Comparison of ENCODE assay signal across 8 cellular contexts in genomic region chr12:6277982-6278438, GRCh38. TPM values are rescaled to one million over a fixed set of nuclear protein-coding genes. Genes with fewer than 3 reads are reported as not detected.
DNase-seq lines count a peak whose midpoint lies in the region; ATAC-seq and TF ChIP-seq lines count a peak whose summit lies in the region.

No MANE protein-coding gene starts in this region.

- no peak overlapping the region for H3K27ac Mint-ChIP-seq in CD8-positive, alpha-beta T cell
- H3K27ac Mint-ChIP-seq in GM23338, result no peak overlapping the region
- H3K27ac Mint-ChIP-seq in nephron, result peak overlapping the region; percentile 19 to 81 (median 52)

- no peaks in the 10 kb centered on the region for H4K20me1 ChIP-seq in GM23338 (replicated peaks; ENCODE audit: insufficient read depth)

- peak overlapping the region; percentile 50 for H3K4me3 ChIP-seq in CD8-positive, alpha-beta T cell (ENCODE audit: low read depth, low read length)
- H3K4me3 ChIP-seq in GM23338 (peak overlapping the region; percentile 57), SK-N-MC (peak overlapping the region; percentile 83), ectodermal cell (ENCODE audit: insufficient read depth, low read depth, low read length) (peak overlapping the region; percentile 49)

- 66 to 67% methylated on average over 15 of the region's 15 CpGs for WGBS in ectodermal cell, 2 experiments

- H3K4me1 ChIP-seq in CD8-positive, alpha-beta T cell (ENCODE audit: insufficient read depth, low read length), result peaks cover 6% of the 10 kb centered on the region
- H3K4me1 ChIP-seq in GM23338 (ENCODE audit: insufficient read depth), result peaks cover 42% of the 10 kb centered on the region
- H3K4me1 ChIP-seq in ectodermal cell (ENCODE audit: control insufficient read depth, insufficient read depth, low read length), result peaks cover 26% of the 10 kb centered on the region

- 0 out of 2 replicates have a peak, but pooled peaks cover 7% of the 10 kb centered on the region for H3F3A ChIP-seq in GM23338 (replicated peaks; ENCODE audit: low read depth)

- H3K27me3 ChIP-seq in CD8-positive, alpha-beta T cell (ENCODE audit: insufficient read depth, low read length), result no peaks in the 10 kb centered on the region
- H3K27me3 ChIP-seq in GM23338 (ENCODE audit: insufficient read depth), result no peaks in the 10 kb centered on the region
- H3K27me3 ChIP-seq in ectodermal cell (ENCODE audit: control insufficient read depth, insufficient read depth, low read length, poor library complexity, severe bottlenecking), result peaks cover 18% of the 10 kb centered on the region

- POLR2A ChIA-PET in CD8-positive, alpha-beta T cell (lab: Charles Lee), result no interaction called here

- H3K27ac ChIP-seq in CD8-positive, alpha-beta T cell (ENCODE audit: low read depth, low read length), result no peak overlapping the region
- H3K27ac ChIP-seq in GM23338 (ENCODE audit: low read depth) (no peak overlapping the region), SK-N-MC (no peak overlapping the region), ectodermal cell (ENCODE audit: insufficient read depth, low read depth, low read length, poor library complexity, severe bottlenecking) (no peak overlapping the region)

- no peaks in the 10 kb centered on the region for H3K9me3 Mint-ChIP-seq in CD8-positive, alpha-beta T cell
- no peaks in the 10 kb centered on the region for H3K9me3 Mint-ChIP-seq in GM23338
- H3K9me3 Mint-ChIP-seq in nephron, result no peaks in the 10 kb centered on the region

- no peaks in the 10 kb centered on the region for H3K9me2 ChIP-seq in GM23338 (ENCODE audit: insufficient read depth)

- no peaks in the 10 kb centered on the region for H3K79me2 ChIP-seq in GM23338 (replicated peaks; ENCODE audit: insufficient read depth)

- no peaks in the 10 kb centered on the region for H3K36me3 ChIP-seq in CD8-positive, alpha-beta T cell (ENCODE audit: insufficient read depth, low read length)
- no peaks in the 10 kb centered on the region for H3K36me3 ChIP-seq in GM23338 (ENCODE audit: insufficient read depth)
- no peaks in the 10 kb centered on the region for H3K36me3 ChIP-seq in SK-N-MC (ENCODE audit: insufficient read depth, low read length)
- H3K36me3 ChIP-seq in ectodermal cell (ENCODE audit: control insufficient read depth, insufficient read depth, low read length), result no peaks in the 10 kb centered on the region

- intact Hi-C loops in CD8-positive, alpha-beta T cell (cut with DNase I, micrococcal nuclease), result loop anchor here (1.0 to 5.0 kb wide), 5 partner anchors 46 to 222 kb away; no protein-coding TSS in a partner anchor

- no peak for TF ChIP-seq CTCF in CD8-positive, alpha-beta T cell (IDR thresholded peaks at IDR 0.05)
- TF ChIP-seq CTCF in GM23338 (conservative IDR thresholded peaks at IDR 0.05; ENCODE audit: low read depth in 2 of 2), result no peak
- no peak for TF ChIP-seq CTCF in nephron (IDR thresholded peaks at IDR 0.05; ENCODE audit: unreplicated experiment in 3 of 3)

- ATAC-seq in CD8-positive, alpha-beta T cell, result no peak
- peak; percentile 9 for ATAC-seq in GM23338

- H3K4me3 Mint-ChIP-seq in CD8-positive, alpha-beta T cell, result peak overlapping the region; percentile 72
- peak overlapping the region; percentile 76 for H3K4me3 Mint-ChIP-seq in GM23338
- H3K4me3 Mint-ChIP-seq in nephron, result peak overlapping the region; percentile 72 to 79 (median 79)

- H3K4me2 ChIP-seq in GM23338, result peak overlapping the region; percentile 87

- peak overlapping the region; percentile 82 for H3K9ac ChIP-seq in SK-N-MC (ENCODE audit: insufficient read length)

- no peaks in the 10 kb centered on the region for H3K36me3 Mint-ChIP-seq in CD8-positive, alpha-beta T cell
- no peaks in the 10 kb centered on the region; the same call in 2 of the 3 replicates for H3K36me3 Mint-ChIP-seq in GM23338 (ENCODE audit: low read depth)
- H3K36me3 Mint-ChIP-seq in nephron (ENCODE audit: low read depth), result no peaks in the 10 kb centered on the region

- H3K27me3 Mint-ChIP-seq in CD8-positive, alpha-beta T cell (ENCODE audit: low read depth), result peaks cover 27% of the 10 kb centered on the region
- H3K27me3 Mint-ChIP-seq in GM23338 (ENCODE audit: insufficient read depth, low read depth, poor library complexity) (peaks cover 27% of the 10 kb centered on the region), nephron (ENCODE audit: low read depth) (peaks cover 27% of the 10 kb centered on the region)

- H3K4me1 Mint-ChIP-seq in CD8-positive, alpha-beta T cell (ENCODE audit: low read depth), result peaks cover 5% of the 10 kb centered on the region
- H3K4me1 Mint-ChIP-seq in GM23338, result peaks cover 61% of the 10 kb centered on the region
- H3K4me1 Mint-ChIP-seq in nephron, result peaks cover 17% of the 10 kb centered on the region

- H2AFZ ChIP-seq in GM23338, result peak overlapping the region; percentile 88

- H3K9me3 ChIP-seq in CD8-positive, alpha-beta T cell (ENCODE audit: low read length), result no peaks in the 10 kb centered on the region
- H3K9me3 ChIP-seq in SK-N-MC (ENCODE audit: low read depth, low read length) (no peaks in the 10 kb centered on the region), ectodermal cell (ENCODE audit: control insufficient read depth, low read length) (no peaks in the 10 kb centered on the region)

- DNase-seq in CD8-positive, alpha-beta T cell, result peak in 1 of 7 experiments; percentile 52
- DNase-seq in GM23338 (ENCODE audit: low spot score) (peak; percentile 49), SK-N-MC (ENCODE audit: low read depth, low spot score) (no peak), ureter (ENCODE audit: low spot score) (peak; percentile 83), NCI-H446 treated with DMSO at 0.1 percent for 48 hours (lab: John Stamatoyannopoulos, UW) (no peak), medulla oblongata (ENCODE audit: extremely low spot score) (no peak)

- CTCF ChIA-PET in CD8-positive, alpha-beta T cell (lab: Charles Lee), result interaction anchor here (0.9 to 10.3 kb wide), 17 partner anchors 9 to 292 kb away, joined by 3 to 185 read pairs (median 7); partner anchors contain the start of gene CD9

TF ChIP-seq in GM23338, 12 proteins besides CTCF, POLR2A, EP300 and RAD21:
- no peak for TF ChIP-seq REST (IDR thresholded peaks at IDR 0.05; ENCODE audit: unreplicated experiment)
- peak; percentile 47 for TF ChIP-seq JUNB (IDR thresholded peaks at IDR 0.05; ENCODE audit: unreplicated experiment)

RNA-seq across cellular contexts. Expression of gene PLEKHG6, which starts 32.5 kb away (rescaled TPM):
- not detected for total RNA-seq in CD8-positive, alpha-beta T cell
- total RNA-seq in GM23338 (2014; rRNA removed; shearing (Covaris generic)), result 21.3 and 174 TPM in 2 replicates
- 15.7 and 18.0 TPM in 2 replicates for polyA plus RNA-seq in GM23338 (2016; fragmentation: Nextera tagmentation; extraction: Ambion mirVana)
- polyA plus RNA-seq in ectodermal cell (2013, experiment 1 of 4), result 3.3 TPM
- 3.1 TPM for polyA plus RNA-seq in ectodermal cell (2013, experiment 2 of 4)
- polyA plus RNA-seq in ectodermal cell (2013, experiment 3 of 4), result 2.1 TPM
- polyA plus RNA-seq in ectodermal cell (2013, experiment 4 of 4), result 2.6 TPM
- total RNA-seq in ureter, result 59.7 TPM

Comparison
In these comparisons a context has a peak if more than half of its experiments do, and no peak if none do; other contexts are left out.
1. DNase-seq: peak in GM23338 (single experiment) and ureter (single experiment); none in SK-N-MC (single experiment), NCI-H446 treated with DMSO at 0.1 percent for 48 hours (single experiment) and medulla oblongata (single experiment).
2. H3K27ac Mint-ChIP-seq: peak in nephron (3 of 3); none in CD8-positive, alpha-beta T cell (single experiment) and GM23338 (single experiment).
3. RNA of gene PLEKHG6, which starts 32.5 kb away (total RNA-seq): 59.7 TPM in ureter (single experiment) and 21.3 to 174 TPM in GM23338; not detected in CD8-positive, alpha-beta T cell; every median in the first group is over 10 times any median in the second.
4. Peak in every context shown above with its lines, with median percentiles within 50 percentile points of each other: H3K4me3 ChIP-seq and H3K4me3 Mint-ChIP-seq.